ENCODE assay signal across 25 cellular contexts in the genomic region with DNA sequence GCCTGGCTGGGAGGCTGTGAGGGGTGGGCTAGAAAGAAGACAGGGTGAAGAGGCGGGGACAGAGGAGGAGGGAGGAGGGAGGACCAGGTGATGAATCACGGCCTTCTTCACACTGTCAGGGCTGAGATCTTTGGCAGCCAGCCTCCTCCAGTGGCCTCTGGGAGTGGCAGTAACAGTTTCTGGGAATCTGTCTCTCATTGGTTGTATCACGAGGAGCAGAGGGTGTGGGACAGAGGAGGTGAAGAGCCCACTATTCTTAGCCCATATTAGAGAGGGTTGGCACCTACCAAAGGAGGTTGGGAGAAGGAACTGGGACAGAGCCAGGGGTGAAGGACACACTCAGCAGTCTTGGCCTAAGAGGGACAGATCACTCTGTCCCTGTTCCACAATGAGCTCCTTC. TPM values are rescaled to one million over a fixed set of nuclear protein-coding genes. Genes with fewer than 3 reads are reported as not detected.
DNase-seq lines count a peak whose midpoint lies in the region; ATAC-seq and FAIRE-seq lines count a peak whose summit lies in the region.
"Had no signal": no experiment of that assay in that cellular context is flagged by ENCODE, and none has a peak within 500 bp of the region (broad histone marks: within the 10 kb centered on the region; RNA-seq: fewer than 3 reads in every experiment).

No MANE protein-coding gene starts in this region.

- DNase-seq in A172 (ENCODE audit: low spot score) = peak; percentile 76
- peak; percentile 32 for DNase-seq in EH (ENCODE audit: low read depth)
- DNase-seq in NCI-H226 = peak; percentile 62
- DNase-seq in cerebellar cortex (ENCODE audit: low spot score) = peak; percentile 16
- no peak for DNase-seq in NCI-H1694 treated with DMSO at 0.1 percent for 48 hours (lab: John Stamatoyannopoulos, UW)
- no peak for DNase-seq in small intestine
- DNase-seq: activated CD8-positive, alpha-beta memory T cell treated with anti-CD3 and anti-CD28 coated beads, Interleukin-2, amount 50 U/mL, for 48 hours; activated gamma-delta T cell; amniotic stem cell; central memory CD4-positive, alpha-beta T cell; COR-L47; esophagus squamous epithelium; GDM1; NCI-H187; right cardiac atrium; SHP77 treated with DMSO at 0.1 percent for 48 hours; stimulated activated CD4-positive, alpha-beta T cell treated with anti-CD3 and anti-CD28 coated beads, Interleukin-15, amount 100 ng/mL, for 24 hours had no signal

- no peaks in the 10 kb centered on the region for H3K36me3 ChIP-seq in small intestine (ENCODE audit: control insufficient read depth in 2 of 2, insufficient read depth in 2 of 2, low read length in 2 of 2)
- H3K36me3 ChIP-seq: esophagus squamous epithelium, suprapubic skin had no signal

- no peak for ATAC-seq in HG02981 (IDR thresholded peaks at IDR 0.05; ENCODE audit: unreplicated experiment)
- ATAC-seq in HG03521 (IDR thresholded peaks at IDR 0.05; ENCODE audit: unreplicated experiment) = no peak
- ATAC-seq: GM12878 had no signal

- no peak for FAIRE-seq in small intestine (lab: Jason Lieb, UNC)
- FAIRE-seq: GM12878 had no signal

- WGBS in small intestine, 3 donors = 26 to 41% (median 30%) methylated on average over 3 of the region's 3 CpGs

- peaks cover 0 to 6% of the 10 kb centered on the region in 2 donors for H3K27me3 ChIP-seq in small intestine (ENCODE audit: control insufficient read depth in 2 of 2, insufficient read depth in 2 of 2, low read length in 2 of 2)

- no peak overlapping the region for H3K27ac ChIP-seq in small intestine (ENCODE audit: low read depth in 1 of 2, low read length in 1 of 2)
- H3K27ac ChIP-seq: esophagus squamous epithelium, suprapubic skin, VCaP had no signal

- H3K4me1 ChIP-seq in small intestine (ENCODE audit: control insufficient read depth in 2 of 2, insufficient read depth in 1 of 2, low read depth in 1 of 2, low read length in 1 of 2) = no peaks in the 10 kb centered on the region
- H3K4me1 ChIP-seq: suprapubic skin had no signal

- H3K4me3 ChIP-seq in small intestine (ENCODE audit: low read depth in 1 of 2, low read length in 2 of 2) = no peak overlapping the region
- H3K4me3 ChIP-seq: esophagus squamous epithelium, GM12878, suprapubic skin had no signal

- H3K9me3 ChIP-seq in small intestine (ENCODE audit: control insufficient read depth, low read depth) = no peaks in the 10 kb centered on the region
- H3K9me3 ChIP-seq: esophagus squamous epithelium, suprapubic skin had no signal

RNA-seq across cellular contexts. Expression of gene ZNRF4, which starts 9.6 kb away (rescaled TPM):
- not detected in 2 replicates for total RNA-seq in A172 (2014; rRNA removed; shearing (Covaris generic))
- not detected for polyA plus RNA-seq in small intestine
- total RNA-seq: esophagus squamous epithelium, GM12878, H4, lower leg skin, right cardiac atrium, suprapubic skin had no signal
- polyA plus RNA-seq: GM12878, IgD-negative memory B cell, right cardiac atrium had no signal

Comparison
In these comparisons a context has a peak if more than half of its experiments do, and no peak if none do; other contexts are left out.
1. DNase-seq: peak in A172 (single experiment), EH (single experiment), NCI-H226 (single experiment) and cerebellar cortex (single experiment); none in NCI-H1694 treated with DMSO at 0.1 percent for 48 hours (single experiment) and small intestine (single experiment).